25 cellular contexts compared by ENCODE assay signal in the genomic region with DNA sequence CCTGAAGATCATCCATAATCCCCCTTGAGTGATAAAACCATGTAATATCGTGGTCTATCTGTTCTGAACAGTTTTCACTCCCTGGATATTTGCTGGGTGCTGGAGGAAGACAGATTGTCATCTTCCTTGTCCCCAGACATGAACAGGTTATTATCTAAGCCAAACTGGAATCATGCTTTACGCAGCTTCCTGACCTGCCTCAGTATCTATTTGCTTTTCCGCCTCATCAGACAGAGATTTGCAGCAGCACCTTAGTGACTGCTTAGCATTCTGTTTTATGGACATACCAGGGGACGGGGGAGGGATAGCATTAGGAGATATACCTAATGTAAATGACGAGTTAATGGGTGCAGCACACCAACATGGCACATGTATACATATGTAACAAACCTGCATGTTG. TPM values are rescaled to one million over a fixed set of nuclear protein-coding genes. Genes with fewer than 3 reads are reported as not detected.
DNase-seq lines count a peak whose midpoint lies in the region; ATAC-seq, FAIRE-seq and TF ChIP-seq lines count a peak whose summit lies in the region.
"Had no signal": no experiment of that assay in that cellular context is flagged by ENCODE, and none has a peak within 500 bp of the region (broad histone marks: within the 10 kb centered on the region; RNA-seq: fewer than 3 reads in every experiment).

No MANE protein-coding gene starts in this region.

- POLR2A ChIA-PET in A549 (lab: Yijun Ruan, JAX) = no interaction called here

- no peak overlapping the region for H3K4me3 ChIP-seq in A549
- H3K4me3 ChIP-seq: GM12878, MG63, transverse colon had no signal

- no peaks in the 10 kb centered on the region for H3K9me3 ChIP-seq in A549
- H3K9me3 ChIP-seq: MG63, transverse colon had no signal

- no peak for TF ChIP-seq CTCF in A549 (IDR thresholded peaks at IDR 0.05)

- no peak for TF ChIP-seq POLR2A in A549 (IDR thresholded peaks at IDR 0.05; ENCODE audit: low read length)

- no peak for TF ChIP-seq EP300 in A549 (IDR thresholded peaks at IDR 0.05)

- 86% methylated on average over 5 of the region's 5 CpGs for WGBS in A549 (ENCODE audit: missing lambda C conversion rate)

- FAIRE-seq in A549 (lab: Jason Lieb, UNC) = peak; percentile 61
- no peak for FAIRE-seq in RCC 7860 (lab: Jason Lieb, UNC)
- FAIRE-seq: GM12878, H1 had no signal

- no peak for ATAC-seq in A549
- ATAC-seq in activated CD4-positive, CD25-positive, alpha-beta regulatory T cell treated with anti-CD3 and anti-CD28 coated beads, Interleukin-2, amount 50 U/mL, for 24 hours = no peak
- ATAC-seq: activated CD4-positive, alpha-beta T cell treated with anti-CD3 and anti-CD28 coated beads for 36 hours; GM12878; left colon; Panc1; stimulated activated effector memory CD8-positive, alpha-beta T cell treated with anti-CD3 and anti-CD28 coated beads, Interleukin-12 subunit alpha, Interleukin-12 subunit beta, amount 100 ng/mL, for 72 hours had no signal

- no peaks in the 10 kb centered on the region for H3K4me1 ChIP-seq in A549
- H3K4me1 ChIP-seq: transverse colon had no signal

- no peak overlapping the region for H3K27ac ChIP-seq in A549
- H3K27ac ChIP-seq: 22Rv1, C4-2B, transverse colon had no signal

- DNase-seq in DMS53 (lab: John Stamatoyannopoulos, UW) (peak; percentile 11), DMS53 treated with DMSO at 0.1 percent for 48 hours (lab: John Stamatoyannopoulos, UW; ENCODE audit: unreplicated experiment) (no peak), A549 (ENCODE audit: low read depth in 1 of 2, low spot score in 1 of 2) (no peak), NCI-H146 (lab: John Stamatoyannopoulos, UW) (peak; percentile 30), RCC 7860 (ENCODE audit: low spot score) (peak; percentile 4), NCI-H2227 treated with DMSO at 0.1 percent for 48 hours (lab: John Stamatoyannopoulos, UW) (no peak)
- DNase-seq in activated CD4-positive, CD25-positive, alpha-beta regulatory T cell treated with anti-CD3 and anti-CD28 coated beads, Interleukin-2, amount 50 U/mL, for 72 hours = no peak
- DNase-seq: activated CD4-positive, alpha-beta T cell treated with anti-CD3 and anti-CD28 coated beads for 36 hours; activated naive CD4-positive, alpha-beta T cell treated with anti-CD3 and anti-CD28 coated beads, Interleukin-2, amount 50 U/mL, for 16 hours; erythroblast; hypothalamus; KG1; left colon; mammary epithelial cell; MG63; NK-92 treated with Interleukin-12 subunit alpha and Interleukin-12 subunit beta, amount 100 ng/mL, for 24 hours; SHP77 treated with DMSO at 0.1 percent for 48 hours; transverse colon had no signal

- CTCF ChIA-PET in A549 (lab: Yijun Ruan, JAX) = interaction anchor here (0.7 kb wide), 1 partner anchor 73 kb away, joined by 3 read pairs; no protein-coding TSS in a partner anchor

- TF ChIP-seq RAD21 in A549 (conservative IDR thresholded peaks at IDR 0.05 in 1 of 2, IDR thresholded peaks at IDR 0.05 in 1 of 2) = no peak

- H3K4me2 ChIP-seq in A549 = no peak overlapping the region

TF ChIP-seq in A549, 52 proteins besides CTCF, POLR2A, EP300 and RAD21:
- TF ChIP-seq FOXS1 (CRISPR knock-in tag; IDR thresholded peaks at IDR 0.05) = no peak
- no peak for TF ChIP-seq ATOH8 (CRISPR knock-in tag; IDR thresholded peaks at IDR 0.05; ENCODE audit: low read depth)

RNA-seq across cellular contexts. Expression of gene RASSF2, which starts 53.3 kb away (rescaled TPM):
- polyA plus RNA-seq in A549 (2011; rRNA removed) (18.8 and 21.4 TPM in 2 replicates), A549 (2017; fragmentation: RNase III; extraction: RNeasy Plus Mini Kit Qiagen cat#74134 plus additional on column Dnase treatment) (12.2 to 12.9 TPM (median 12.5 TPM) in 3 replicates)
- polyA plus RNA-seq in A549 (2012; cell fraction: cytosol; rRNA removed) = 8.0 and 10.2 TPM in 2 replicates
- polyA plus RNA-seq in A549 (2012; cell fraction: nucleus; rRNA removed) = 5.4 and 7.4 TPM in 2 replicates
- 15.9 and 17.4 TPM in 2 replicates for polyA minus RNA-seq in A549 (2011; rRNA and poly(A)+ RNA removed)

Comparison
In these comparisons a context has a peak if more than half of its experiments do, and no peak if none do; other contexts are left out.
1. DNase-seq: peak in DMS53 (single experiment), NCI-H146 (single experiment) and RCC 7860 (single experiment); none in DMS53 treated with DMSO at 0.1 percent for 48 hours (single experiment), A549 (0 of 2), activated CD4-positive, CD25-positive, alpha-beta regulatory T cell treated with anti-CD3 and anti-CD28 coated beads, Interleukin-2, amount 50 U/mL, for 72 hours (single experiment) and NCI-H2227 treated with DMSO at 0.1 percent for 48 hours (single experiment).